In the genomic region with DNA sequence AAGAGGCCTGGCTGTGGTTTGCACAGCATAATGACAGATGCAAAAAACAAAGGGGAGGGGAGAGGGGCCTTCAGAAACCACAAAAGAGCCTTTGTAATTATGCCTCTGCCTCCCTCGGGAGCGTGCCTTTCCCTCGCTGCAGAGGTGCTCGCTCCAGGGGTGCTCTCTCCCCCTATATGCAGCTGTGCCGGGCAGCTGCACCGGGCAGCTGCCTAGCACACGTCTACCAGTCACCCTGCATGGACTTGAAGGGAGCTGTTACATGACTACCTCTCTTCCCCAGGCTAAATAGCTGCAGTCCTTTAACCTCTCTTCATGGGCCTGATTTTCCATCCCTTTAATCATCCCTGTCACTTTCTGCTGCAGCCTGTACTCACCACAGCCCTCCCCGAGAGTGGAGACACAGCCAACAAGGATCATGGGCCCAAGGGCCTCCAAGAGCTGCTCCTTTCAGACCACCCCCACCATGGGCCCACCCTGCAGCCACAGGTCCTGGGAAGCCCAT, we compare ENCODE assay signal across 10 cellular contexts.
DNase-seq lines count a peak whose midpoint lies in the region; ATAC-seq and TF ChIP-seq lines count a peak whose summit lies in the region.
"Had no signal": no experiment of that assay in that cellular context is flagged by ENCODE, and none has a peak within 500 bp of the region (broad histone marks: within the 10 kb centered on the region; RNA-seq: fewer than 3 reads in every experiment).

No MANE protein-coding gene starts in this region.

- no peaks in the 10 kb centered on the region for H3K79me2 ChIP-seq in smooth muscle cell (ENCODE audit: low read depth)

- no peak overlapping the region for H3K27ac ChIP-seq in smooth muscle cell (ENCODE audit: low read depth)
- H3K27ac ChIP-seq: PC-9 had no signal

- H3K4me2 ChIP-seq in smooth muscle cell, result peak overlapping the region; percentile 17
- H3K4me2 ChIP-seq: PC-9 had no signal

- no peaks in the 10 kb centered on the region for H3K9me3 ChIP-seq in smooth muscle cell (replicated peaks; ENCODE audit: low read depth)
- H3K9me3 ChIP-seq: ovary had no signal

- no peaks in the 10 kb centered on the region for H3K27me3 ChIP-seq in smooth muscle cell (ENCODE audit: low read depth)
- H3K27me3 ChIP-seq: ovary had no signal

- peaks cover 18% of the 10 kb centered on the region for H3K4me1 ChIP-seq in smooth muscle cell (ENCODE audit: low read depth)

- ATAC-seq in HG02798 (IDR thresholded peaks at IDR 0.05; ENCODE audit: poor library complexity, unreplicated experiment) (peak; percentile 46), left ventricle myocardium superior (peak; percentile 51), HG02970 (IDR thresholded peaks at IDR 0.05; ENCODE audit: low FRiP score, unreplicated experiment) (no peak), GM18505 (IDR thresholded peaks at IDR 0.05; ENCODE audit: unreplicated experiment) (no peak), esophagus mucosa (no peak)

- WGBS in smooth muscle cell (ENCODE audit: low lambda C conversion rate), result 39% methylated on average over 8 of the region's 8 CpGs

- DNase-seq in NCI-H526 treated with DMSO at 0.1 percent for 48 hours (lab: John Stamatoyannopoulos, UW), result peak; percentile 80
- no peak for DNase-seq in left ventricle myocardium superior
- DNase-seq in smooth muscle cell (lab: John Stamatoyannopoulos, UW; ENCODE audit: unreplicated experiment), result no peak
- no peak for DNase-seq in SKM-1 (lab: John Stamatoyannopoulos, UW; ENCODE audit: unreplicated experiment)
- DNase-seq: PC-9 had no signal

- no peak for TF ChIP-seq CTCF in smooth muscle cell (IDR thresholded peaks at IDR 0.05; ENCODE audit: borderline replicate concordance, insufficient read depth, poor library complexity, severe bottlenecking)

- no peak overlapping the region for H2AFZ ChIP-seq in smooth muscle cell (ENCODE audit: low read depth)
- H2AFZ ChIP-seq: PC-9 had no signal

- no peaks in the 10 kb centered on the region for H3K36me3 ChIP-seq in smooth muscle cell (ENCODE audit: low read depth)
- H3K36me3 ChIP-seq: ovary had no signal

- no peak overlapping the region for H3K4me3 ChIP-seq in smooth muscle cell
- H3K4me3 ChIP-seq: ovary, PC-9 had no signal

- intact Hi-C loops in left ventricle myocardium superior (cut with micrococcal nuclease), result no loop called here

- no peaks in the 10 kb centered on the region for H4K20me1 ChIP-seq in smooth muscle cell (ENCODE audit: low read depth)

- no peak overlapping the region for H3K9ac ChIP-seq in smooth muscle cell (ENCODE audit: low read depth)

- H3F3A ChIP-seq in smooth muscle cell (ENCODE audit: low read depth), result no peaks in the 10 kb centered on the region

- TF ChIP-seq POLR2A in GM18505 (IDR thresholded peaks at IDR 0.05; ENCODE audit: borderline replicate concordance, extremely low read depth, insufficient read depth, insufficient read length), result no peak

Comparison
In these comparisons a context has a peak if more than half of its experiments do, and no peak if none do; other contexts are left out.
1. ATAC-seq: peak in HG02798 (single experiment) and left ventricle myocardium superior (single experiment); none in HG02970 (single experiment), GM18505 (single experiment) and esophagus mucosa (single experiment).